In genomic region chr10:69312537-69312936, GRCh38 we compare ENCODE assay signal across 25 cellular contexts. TPM values are rescaled to one million over a fixed set of nuclear protein-coding genes. Genes with fewer than 3 reads are reported as not detected.
DNase-seq lines count a peak whose midpoint lies in the region; ATAC-seq, FAIRE-seq and TF ChIP-seq lines count a peak whose summit lies in the region.
"Had no signal": no experiment of that assay in that cellular context is flagged by ENCODE, and none has a peak within 500 bp of the region (broad histone marks: within the 10 kb centered on the region; RNA-seq: fewer than 3 reads in every experiment).

No MANE protein-coding gene starts in this region.

- no peaks in the 10 kb centered on the region for H3K9me3 Mint-ChIP-seq in endothelial cell (ENCODE audit: unreplicated experiment)
- H3K9me3 Mint-ChIP-seq in neural crest cell, result no peaks in the 10 kb centered on the region
- H3K9me3 Mint-ChIP-seq: CD4-positive, alpha-beta memory T cell had no signal

- intact Hi-C loops in tibial artery (cut with DNase I; ENCODE audit: low total_unique reads), result no loop called here
- intact Hi-C loops in left colon (cut with DNase I, micrococcal nuclease), result no loop called here

- H3K9ac ChIP-seq in HUES48 (ENCODE audit: low read depth, low read length), result no peak overlapping the region
- H3K9ac ChIP-seq: BLaER1 treated with 17β-estradiol and CSF1 and Interleukin-3, amounts not matched to agents 10 nM and 100 nM had no signal

- H3K36me3 ChIP-seq in HUES48 (ENCODE audit: control insufficient read depth, insufficient read depth, low read length), result no peaks in the 10 kb centered on the region
- H3K36me3 ChIP-seq in tibial artery, result no peaks in the 10 kb centered on the region
- H3K36me3 ChIP-seq: BLaER1 treated with 17β-estradiol and CSF1 and Interleukin-3, amounts not matched to agents 10 nM and 100 nM had no signal

- peaks cover 7% of the 10 kb centered on the region for H3K27me3 Mint-ChIP-seq in endothelial cell (ENCODE audit: unreplicated experiment)
- no peaks in the 10 kb centered on the region for H3K27me3 Mint-ChIP-seq in neural crest cell (ENCODE audit: low read depth)
- H3K27me3 Mint-ChIP-seq: CD4-positive, alpha-beta memory T cell had no signal

- H3K36me3 Mint-ChIP-seq in endothelial cell (ENCODE audit: low read depth, unreplicated experiment), result no peaks in the 10 kb centered on the region
- H3K36me3 Mint-ChIP-seq in neural crest cell (ENCODE audit: low read depth), result no peaks in the 10 kb centered on the region
- H3K36me3 Mint-ChIP-seq: CD4-positive, alpha-beta memory T cell had no signal

- H3K9me3 ChIP-seq in HUES48 (ENCODE audit: control insufficient read depth, insufficient read depth, low read length), result no peaks in the 10 kb centered on the region
- no peaks in the 10 kb centered on the region for H3K9me3 ChIP-seq in tibial artery
- H3K9me3 ChIP-seq: BLaER1 treated with 17β-estradiol and CSF1 and Interleukin-3, amounts not matched to agents 10 nM and 100 nM had no signal

- H3K27ac Mint-ChIP-seq in endothelial cell (ENCODE audit: unreplicated experiment) (peak overlapping the region; percentile 12), neural crest cell (ENCODE audit: unreplicated experiment) (no peak overlapping the region)

- no peak overlapping the region for H3K4me3 ChIP-seq in HUES48 (ENCODE audit: low read depth, low read length)
- no peak overlapping the region for H3K4me3 ChIP-seq in tibial artery
- H3K4me3 ChIP-seq: BLaER1 treated with 17β-estradiol and CSF1 and Interleukin-3, amounts not matched to agents 10 nM and 100 nM had no signal

- H3K4me1 ChIP-seq in HUES48 (ENCODE audit: control insufficient read depth, insufficient read depth, low read length) (peaks cover 21% of the 10 kb centered on the region), tibial artery (peaks cover 0 to 5% (median 0%) of the 10 kb centered on the region in 4 donors)

- H3K4me3 Mint-ChIP-seq in endothelial cell (ENCODE audit: unreplicated experiment) (no peak overlapping the region), neural crest cell (peak overlapping the region; percentile 51)
- H3K4me3 Mint-ChIP-seq: CD4-positive, alpha-beta memory T cell had no signal

- no peak for TF ChIP-seq CTCF in D721Med (IDR thresholded peaks at IDR 0.05; ENCODE audit: insufficient read depth, missing control alignments)
- TF ChIP-seq CTCF in endothelial cell (IDR thresholded peaks at IDR 0.05; ENCODE audit: unreplicated experiment), result no peak
- TF ChIP-seq CTCF in neural crest cell (conservative IDR thresholded peaks at IDR 0.05), result no peak
- TF ChIP-seq CTCF in tibial artery (IDR thresholded peaks at IDR 0.05), result no peak

- FAIRE-seq in D721Med (lab: Jason Lieb, UNC), result no peak
- FAIRE-seq: G401.6, GM18507, HepG2 had no signal

- H3K27me3 ChIP-seq in HUES48 (ENCODE audit: control insufficient read depth, insufficient read depth, low read length) (no peaks in the 10 kb centered on the region), tibial artery (no peaks in the 10 kb centered on the region)
- H3K27me3 ChIP-seq: BLaER1 treated with 17β-estradiol and CSF1 and Interleukin-3, amounts not matched to agents 10 nM and 100 nM had no signal

- H3K27ac ChIP-seq in HUES48 (ENCODE audit: low read depth, low read length) (peak overlapping the region; percentile 32), tibial artery (no peak overlapping the region)
- H3K27ac ChIP-seq: BLaER1 treated with 17β-estradiol and CSF1 and Interleukin-3, amounts not matched to agents 10 nM and 100 nM had no signal

- H3K4me1 Mint-ChIP-seq in endothelial cell (ENCODE audit: unreplicated experiment) (peaks cover 47% of the 10 kb centered on the region), neural crest cell (peaks cover 10% of the 10 kb centered on the region)

- ATAC-seq in left colon, result no peak
- no peak for ATAC-seq in HG03280 (IDR thresholded peaks at IDR 0.05; ENCODE audit: unreplicated experiment)
- ATAC-seq: Panc1 had no signal

- peak; percentile 61 for DNase-seq in D721Med (ENCODE audit: insufficient read length, low spot score)
- no peak for DNase-seq in endothelial cell (ENCODE audit: low spot score)
- DNase-seq in neural crest cell (ENCODE audit: low read depth, low spot score), result no peak
- no peak for DNase-seq in tibial artery
- no peak for DNase-seq in left colon
- DNase-seq: 8988T; CD4-positive, alpha-beta memory T cell; DMS153; GOT3; KBM-7; MM.1S; NCI-H1092; NCI-H1436; NCI-H2029; NCI-H2227 treated with DMSO at 0.1 percent for 48 hours; NCI-H510A; NCI-H774; NK-92 treated with Interleukin-12 subunit alpha and Interleukin-12 subunit beta, amount 100 ng/mL, for 24 hours had no signal

RNA-seq across cellular contexts. Expression of gene HK1, which starts 34.2 kb away (rescaled TPM):
- total RNA-seq in endothelial cell (ENCODE audit: unreplicated experiment), result 162 TPM
- 88.8 and 93.2 TPM in 2 replicates for total RNA-seq in neural crest cell
- 10 to 100 TPM; 64.1 to 90.4 TPM for total RNA-seq in left colon
